2 cellular contexts compared by ENCODE assay signal in genomic region chr11:65170058-65170534, GRCh38.
TF ChIP-seq lines count a peak whose summit lies in the region.

SPDYC (plus strand) TSS chr11:65170233; CDS start chr11:65171358, 1,125 bp downstream.

TF ChIP-seq in GM23338, 12 proteins besides CTCF, POLR2A, EP300 and RAD21 (continued from another document):
- TF ChIP-seq ZNF462 (CRISPR knock-in tag; IDR thresholded peaks at IDR 0.05): no peak
- no peak for TF ChIP-seq ZNF114 (CRISPR knock-in tag; IDR thresholded peaks at IDR 0.05)
- no peak for TF ChIP-seq JUNB (IDR thresholded peaks at IDR 0.05; ENCODE audit: unreplicated experiment)
- no peak for TF ChIP-seq EZH2phosphoT487 (IDR thresholded peaks at IDR 0.05; ENCODE audit: unreplicated experiment)

TF ChIP-seq in WTC11, 78 proteins besides CTCF, POLR2A, EP300 and RAD21 (continued from another document):
- TF ChIP-seq ARID4B (CRISPR knock-in tag; IDR thresholded peaks at IDR 0.05; ENCODE audit: borderline replicate concordance): no peak
- TF ChIP-seq ZNF425 (CRISPR knock-in tag; conservative IDR thresholded peaks at IDR 0.05): no peak
- TF ChIP-seq JAZF1 (CRISPR knock-in tag; IDR thresholded peaks at IDR 0.05): no peak
